In genomic region chr1:150259217-150259616, GRCh38 we compare ENCODE assay signal across 1 cellular context.
TF ChIP-seq lines count a peak whose summit lies in the region.

No MANE protein-coding gene starts in this region.

TF ChIP-seq in GM12878, 131 proteins besides CTCF, POLR2A, EP300 and RAD21:
- no peak for TF ChIP-seq PAX8 (IDR thresholded peaks at IDR 0.05)
- TF ChIP-seq STAT3 (IDR thresholded peaks at IDR 0.05; ENCODE audit: low read depth, low read length): no peak
- no peak for TF ChIP-seq SMC3 (IDR thresholded peaks at IDR 0.05; ENCODE audit: borderline replicate concordance, low read length)
- no peak for TF ChIP-seq RELB (IDR thresholded peaks at IDR 0.05; ENCODE audit: low read depth)
- no peak for TF ChIP-seq USF2 (IDR thresholded peaks at IDR 0.05; ENCODE audit: borderline replicate concordance, low read depth, low read length)
- no peak for TF ChIP-seq BCL3 (IDR thresholded peaks at IDR 0.05; ENCODE audit: borderline replicate concordance, insufficient read depth, low read depth, low read length, poor library complexity, severe bottlenecking)
- no peak for TF ChIP-seq IKZF2 (IDR thresholded peaks at IDR 0.05)
- no peak for TF ChIP-seq RBBP5 (conservative IDR thresholded peaks at IDR 0.05)
- TF ChIP-seq ZBED1 (IDR thresholded peaks at IDR 0.05; ENCODE audit: borderline replicate concordance): no peak
- TF ChIP-seq TAF1 (IDR thresholded peaks at IDR 0.05; ENCODE audit: borderline replicate concordance, low read depth, low read length): no peak
- TF ChIP-seq FOXM1 (IDR thresholded peaks at IDR 0.05; ENCODE audit: low read depth, low read length): no peak
- TF ChIP-seq SUZ12 (IDR thresholded peaks at IDR 0.05; ENCODE audit: unreplicated experiment): no peak
- no peak for TF ChIP-seq LARP7 (IDR thresholded peaks at IDR 0.05)
- TF ChIP-seq RAD51 (IDR thresholded peaks at IDR 0.05): no peak
- TF ChIP-seq SMARCA5 (IDR thresholded peaks at IDR 0.05): no peak
